ENCODE assay signal across 17 cellular contexts in genomic region chr15:35470441-35470840, GRCh38.
A peak's percentile ranks its signal among the peaks of the same experiment; 100 is the strongest.
DNase-seq lines count a peak whose midpoint lies in the region; ATAC-seq and TF ChIP-seq lines count a peak whose summit lies in the region.
"Had no signal": no experiment of that assay in that cellular context is flagged by ENCODE, and none has a peak within 500 bp of the region (broad histone marks: within the 10 kb centered on the region; RNA-seq: fewer than 3 reads in every experiment).

No MANE protein-coding gene starts in this region.

- peak in 5 of 7 donors; percentile 19 to 59 (median 30) for DNase-seq in adrenal gland
- DNase-seq in fibroblast of gingiva (ENCODE audit: low read depth), result peak; percentile 19
- DNase-seq in psoas muscle, result no peak
- no peak for DNase-seq in activated CD4-positive, CD25-positive, alpha-beta regulatory T cell (lab: John Stamatoyannopoulos, UW)
- DNase-seq in prostate gland (ENCODE audit: low spot score), result no peak
- DNase-seq: ACHN; BE2C; C1 segment of cervical spinal cord; CD4-positive, CD25-positive, alpha-beta regulatory T cell; CD8-positive, alpha-beta memory T cell; COR-L47; DMS 273 treated with DMSO at 0.1 percent for 48 hours; DMS53; GDM1; GM23248; HCEC 1CT had no signal

- no peaks in the 10 kb centered on the region for H3K36me3 ChIP-seq in adrenal gland (replicated peaks in 1 of 2)
- no peaks in the 10 kb centered on the region for H3K36me3 ChIP-seq in psoas muscle (ENCODE audit: insufficient read depth in 1 of 2, low read depth in 1 of 2)
- H3K36me3 ChIP-seq in prostate gland, result no peaks in the 10 kb centered on the region
- H3K36me3 ChIP-seq: BE2C had no signal

- H3K9me3 ChIP-seq in adrenal gland (replicated peaks in 1 of 3), result no peaks in the 10 kb centered on the region
- H3K9me3 ChIP-seq in psoas muscle, result no peaks in the 10 kb centered on the region
- H3K9me3 ChIP-seq in prostate gland, result no peaks in the 10 kb centered on the region
- H3K9me3 ChIP-seq: BE2C had no signal

- H3K4me3 ChIP-seq in adrenal gland (peak overlapping the region in 1 of 4 donors; percentile 33), psoas muscle (peak overlapping the region; percentile 1), prostate gland (no peak overlapping the region)
- H3K4me3 ChIP-seq: GM23248 had no signal

- no peaks in the 10 kb centered on the region for H3K27me3 ChIP-seq in adrenal gland
- no peaks in the 10 kb centered on the region for H3K27me3 ChIP-seq in psoas muscle (ENCODE audit: insufficient read depth in 3 of 3, low read length in 2 of 3)
- H3K27me3 ChIP-seq in prostate gland (replicated peaks; ENCODE audit: insufficient read depth), result no peaks in the 10 kb centered on the region
- H3K27me3 ChIP-seq: BE2C had no signal

- ATAC-seq in psoas muscle (peak; percentile 55 to 90 (median 71)), HG02588 (IDR thresholded peaks at IDR 0.05; ENCODE audit: unreplicated experiment) (no peak)

- no peak for TF ChIP-seq POLR2A in adrenal gland (IDR thresholded peaks at IDR 0.05)
- no peak for TF ChIP-seq POLR2A in prostate gland (IDR thresholded peaks at IDR 0.05)

- WGBS in adrenal gland, 4 donors, result 39 to 42% (median 41%) methylated on average over 7 of the region's 7 CpGs
- WGBS in psoas muscle, 3 donors, result 32 to 62% (median 45%) methylated on average over 7 of the region's 7 CpGs
- 62% methylated on average over 7 of the region's 7 CpGs for WGBS in prostate gland

- peak overlapping the region in 3 of 5 donors; percentile 14 to 36 (median 30) for H3K27ac ChIP-seq in adrenal gland
- H3K27ac ChIP-seq in psoas muscle, result no peak overlapping the region
- H3K27ac ChIP-seq in prostate gland, result no peak overlapping the region
- H3K27ac ChIP-seq: GM23248 had no signal

- TF ChIP-seq CTCF in adrenal gland (IDR thresholded peaks at IDR 0.05) (no peak), psoas muscle (IDR thresholded peaks at IDR 0.05) (no peak), prostate gland (IDR thresholded peaks at IDR 0.05) (no peak)

- peaks cover 0 to 15% of the 10 kb centered on the region in 2 donors for H3K4me1 ChIP-seq in adrenal gland (replicated peaks in 1 of 2)
- H3K4me1 ChIP-seq in psoas muscle, result peaks cover 6% of the 10 kb centered on the region
- H3K4me1 ChIP-seq in prostate gland (replicated peaks), result no peaks in the 10 kb centered on the region
- H3K4me1 ChIP-seq: BE2C had no signal

- intact Hi-C loops in adrenal gland (cut with DNase I), result no loop called here
- intact Hi-C loops in psoas muscle (cut with DNase I), result no loop called here
- intact Hi-C loops in prostate gland (cut with DNase I), result no loop called here

Comparison
In these comparisons a context has a peak if more than half of its experiments do, and no peak if none do; other contexts are left out.
1. DNase-seq: peak in adrenal gland (5 of 7) and fibroblast of gingiva (single experiment); none in psoas muscle (0 of 2), activated CD4-positive, CD25-positive, alpha-beta regulatory T cell (0 of 4) and prostate gland (single experiment).
2. H3K27ac ChIP-seq: peak in adrenal gland (3 of 5); none in psoas muscle (single experiment) and prostate gland (0 of 2).